ENCODE assay signal across 1 cellular context in the genomic region with DNA sequence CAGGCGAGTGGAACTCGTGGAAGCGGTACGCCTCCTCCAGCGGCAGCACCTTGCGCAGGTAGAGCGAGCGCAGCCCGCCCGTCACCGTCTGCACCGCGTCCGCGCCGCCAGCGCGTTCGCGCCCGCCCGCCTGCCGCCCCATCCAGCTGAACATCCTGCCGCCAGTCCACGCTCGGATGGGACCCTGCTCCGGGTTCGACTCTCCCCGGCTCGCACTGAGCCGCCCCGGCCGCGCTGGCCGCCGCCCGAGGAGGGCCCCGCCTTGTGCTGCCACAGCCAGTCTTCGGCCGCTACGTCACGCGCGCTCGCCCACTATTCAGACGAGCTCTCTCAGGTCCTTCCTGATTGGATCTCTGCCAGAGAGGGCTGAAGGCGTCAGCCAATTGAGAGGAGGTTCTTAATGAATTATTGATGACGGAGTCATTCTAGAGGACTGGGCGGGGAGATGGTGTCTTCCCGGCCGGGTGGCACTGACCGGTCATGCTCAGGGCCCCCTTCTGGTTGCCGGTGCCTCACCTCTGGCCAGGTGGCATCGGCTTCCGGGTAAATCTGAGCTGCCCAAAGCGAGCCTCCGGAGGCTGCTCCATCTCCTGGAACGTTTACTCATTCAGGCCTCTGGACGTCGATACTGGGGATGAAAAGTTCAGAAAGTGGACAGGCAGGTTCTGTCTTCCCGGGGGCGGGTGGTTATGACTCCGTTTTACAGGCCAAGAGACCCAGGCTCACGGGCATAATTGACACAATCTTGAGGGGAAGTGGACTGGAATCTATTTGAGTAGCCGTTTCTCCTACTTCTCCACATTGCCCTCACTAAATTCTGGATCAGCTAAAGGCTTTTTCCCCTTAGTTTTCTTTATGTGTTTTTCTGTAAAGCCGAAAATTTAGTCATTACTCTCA.
TF ChIP-seq lines count a peak whose summit lies in the region.

A gene (minus strand): TSS at position 217 of the 897 bp plus-strand sequence. CDS start 63 bp downstream, at position 154.

TF ChIP-seq in neural cell, 6 proteins besides CTCF, POLR2A, EP300 and RAD21 (continued from another document):
- TF ChIP-seq, protein P1, sequence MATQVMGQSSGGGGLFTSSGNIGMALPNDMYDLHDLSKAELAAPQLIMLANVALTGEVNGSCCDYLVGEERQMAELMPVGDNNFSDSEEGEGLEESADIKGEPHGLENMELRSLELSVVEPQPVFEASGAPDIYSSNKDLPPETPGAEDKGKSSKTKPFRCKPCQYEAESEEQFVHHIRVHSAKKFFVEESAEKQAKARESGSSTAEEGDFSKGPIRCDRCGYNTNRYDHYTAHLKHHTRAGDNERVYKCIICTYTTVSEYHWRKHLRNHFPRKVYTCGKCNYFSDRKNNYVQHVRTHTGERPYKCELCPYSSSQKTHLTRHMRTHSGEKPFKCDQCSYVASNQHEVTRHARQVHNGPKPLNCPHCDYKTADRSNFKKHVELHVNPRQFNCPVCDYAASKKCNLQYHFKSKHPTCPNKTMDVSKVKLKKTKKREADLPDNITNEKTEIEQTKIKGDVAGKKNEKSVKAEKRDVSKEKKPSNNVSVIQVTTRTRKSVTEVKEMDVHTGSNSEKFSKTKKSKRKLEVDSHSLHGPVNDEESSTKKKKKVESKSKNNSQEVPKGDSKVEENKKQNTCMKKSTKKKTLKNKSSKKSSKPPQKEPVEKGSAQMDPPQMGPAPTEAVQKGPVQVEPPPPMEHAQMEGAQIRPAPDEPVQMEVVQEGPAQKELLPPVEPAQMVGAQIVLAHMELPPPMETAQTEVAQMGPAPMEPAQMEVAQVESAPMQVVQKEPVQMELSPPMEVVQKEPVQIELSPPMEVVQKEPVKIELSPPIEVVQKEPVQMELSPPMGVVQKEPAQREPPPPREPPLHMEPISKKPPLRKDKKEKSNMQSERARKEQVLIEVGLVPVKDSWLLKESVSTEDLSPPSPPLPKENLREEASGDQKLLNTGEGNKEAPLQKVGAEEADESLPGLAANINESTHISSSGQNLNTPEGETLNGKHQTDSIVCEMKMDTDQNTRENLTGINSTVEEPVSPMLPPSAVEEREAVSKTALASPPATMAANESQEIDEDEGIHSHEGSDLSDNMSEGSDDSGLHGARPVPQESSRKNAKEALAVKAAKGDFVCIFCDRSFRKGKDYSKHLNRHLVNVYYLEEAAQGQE (IDR thresholded peaks at IDR 0.05; ENCODE audit: borderline replicate concordance) = peak; percentile 38
- TF ChIP-seq TAF1 (IDR thresholded peaks at IDR 0.05; ENCODE audit: low read depth) = peak; percentile 53
- peak; percentile 84 for TF ChIP-seq MXI1 (conservative IDR thresholded peaks at IDR 0.05; ENCODE audit: poor library complexity, severe bottlenecking)
- TF ChIP-seq SMC3 (conservative IDR thresholded peaks at IDR 0.05; ENCODE audit: poor library complexity) = no peak
- no peak for TF ChIP-seq EZH2 (IDR thresholded peaks at IDR 0.05; ENCODE audit: borderline replicate concordance, insufficient read depth, low read length, poor library complexity, severe bottlenecking)
